ENCODE assay signal across 8 cellular contexts in the genomic region with DNA sequence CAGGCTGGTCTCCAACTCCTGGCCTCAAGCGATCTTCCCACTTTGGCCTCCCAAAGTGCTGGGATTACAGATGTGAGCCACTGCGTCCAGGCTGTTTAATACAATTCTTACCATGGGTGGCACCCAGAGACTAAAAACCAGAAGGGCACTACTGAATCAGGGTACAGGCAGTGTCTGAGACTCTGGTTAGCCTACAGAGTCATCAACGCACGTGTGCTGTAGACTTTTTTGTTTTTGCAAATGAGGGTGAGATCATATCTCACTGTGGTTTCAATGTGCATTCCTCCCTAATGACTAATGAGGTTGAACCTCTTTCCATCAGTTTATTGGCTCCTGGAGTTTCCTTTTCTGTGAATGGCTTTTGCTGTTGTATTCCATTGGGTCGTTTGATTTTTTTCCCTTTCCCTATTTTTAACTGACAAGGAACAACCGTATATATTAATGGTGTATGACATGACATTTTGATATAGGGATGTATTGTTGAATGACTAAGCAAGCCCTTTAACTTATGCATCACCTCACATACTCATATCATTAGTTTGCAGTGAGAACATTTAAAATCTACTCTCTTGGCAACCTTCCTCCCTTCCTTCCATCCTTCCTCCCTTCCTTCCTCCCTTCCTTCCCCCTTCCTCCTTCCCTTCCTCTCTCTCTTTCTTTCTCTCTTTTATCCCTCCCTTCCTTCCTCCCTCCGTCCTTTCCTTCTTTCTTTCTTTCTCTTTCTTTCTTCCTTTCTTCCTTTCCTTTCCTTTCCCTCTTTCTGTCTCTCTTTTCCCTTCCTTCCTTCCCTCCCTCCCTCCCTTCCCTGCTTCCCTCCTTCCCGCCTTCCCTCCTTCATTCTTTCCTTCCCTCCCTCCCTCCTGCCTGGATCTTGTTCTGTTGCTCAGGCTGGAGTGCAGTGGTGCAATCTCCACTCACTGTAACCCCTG. TPM values are rescaled to one million over a fixed set of nuclear protein-coding genes. Genes with fewer than 3 reads are reported as not detected.
DNase-seq lines count a peak whose midpoint lies in the region; ATAC-seq and TF ChIP-seq lines count a peak whose summit lies in the region.

No MANE protein-coding gene starts in this region.

- H3K4me3 Mint-ChIP-seq in progenitor cell of endocrine pancreas (ENCODE audit: low read depth), result no peak overlapping the region

- TF ChIP-seq CTCF in epithelial cell of esophagus (IDR thresholded peaks at IDR 0.05; ENCODE audit: insufficient read depth, low read depth, low read length, missing control alignments) (no peak), progenitor cell of endocrine pancreas (IDR thresholded peaks at IDR 0.05; ENCODE audit: unreplicated experiment) (no peak)

- no peak overlapping the region for H3K9ac ChIP-seq in SK-N-MC (ENCODE audit: insufficient read length)

- no peaks in the 10 kb centered on the region for H3K9me3 Mint-ChIP-seq in progenitor cell of endocrine pancreas (ENCODE audit: low read depth)

- no peaks in the 10 kb centered on the region for H3K9me3 ChIP-seq in SK-N-MC (ENCODE audit: low read depth, low read length)

- peak; percentile 78 for ATAC-seq in GM18861 (IDR thresholded peaks at IDR 0.05; ENCODE audit: unreplicated experiment)
- ATAC-seq in HG03196 (IDR thresholded peaks at IDR 0.05; ENCODE audit: unreplicated experiment), result peak; percentile 71
- ATAC-seq in HG02840 (IDR thresholded peaks at IDR 0.05; ENCODE audit: low FRiP score, unreplicated experiment), result no peak

- peaks cover 5% of the 10 kb centered on the region for H3K27me3 Mint-ChIP-seq in progenitor cell of endocrine pancreas

- peak; percentile 78 for DNase-seq in AG20443 (ENCODE audit: low spot score)
- peak; percentile 34 for DNase-seq in SK-N-MC (ENCODE audit: low read depth, low spot score)
- DNase-seq in epithelial cell of esophagus (ENCODE audit: low read depth), result peak; percentile 98
- no peak for DNase-seq in progenitor cell of endocrine pancreas (ENCODE audit: low spot score, unreplicated experiment)
- no peak for DNase-seq in NK-92 treated with Interleukin-12 subunit alpha and Interleukin-12 subunit beta, amount 100 ng/mL, for 24 hours (lab: John Stamatoyannopoulos, UW)

- H3K36me3 Mint-ChIP-seq in progenitor cell of endocrine pancreas (ENCODE audit: insufficient read depth), result no peaks in the 10 kb centered on the region

- peaks cover 13% of the 10 kb centered on the region for H3K4me1 Mint-ChIP-seq in progenitor cell of endocrine pancreas (ENCODE audit: low read depth)

- no peak overlapping the region for H3K4me3 ChIP-seq in SK-N-MC
- no peak overlapping the region for H3K4me3 ChIP-seq in epithelial cell of esophagus (ENCODE audit: low read length)

- H3K27ac ChIP-seq in SK-N-MC, result peak overlapping the region; percentile 70

- H3K36me3 ChIP-seq in SK-N-MC (ENCODE audit: insufficient read depth, low read length), result no peaks in the 10 kb centered on the region

- peak overlapping the region; percentile 84 for H3K27ac Mint-ChIP-seq in progenitor cell of endocrine pancreas

RNA-seq across cellular contexts. Expression of a gene that starts 9.3 kb away (rescaled TPM):
- total RNA-seq in progenitor cell of endocrine pancreas, result not detected in 2 replicates

RNA-seq across cellular contexts. Expression of a gene that starts 9.4 kb away (rescaled TPM):
- total RNA-seq in progenitor cell of endocrine pancreas, result 13.3 and 13.5 TPM in 2 replicates

RNA-seq across cellular contexts. Expression of a gene that starts 20.9 kb away (rescaled TPM):
- 172 and 183 TPM in 2 replicates for total RNA-seq in progenitor cell of endocrine pancreas

Comparison
In these comparisons a context has a peak if more than half of its experiments do, and no peak if none do; other contexts are left out.
1. DNase-seq: peak in AG20443 (single experiment), SK-N-MC (single experiment) and epithelial cell of esophagus (single experiment); none in progenitor cell of endocrine pancreas (single experiment) and NK-92 treated with Interleukin-12 subunit alpha and Interleukin-12 subunit beta, amount 100 ng/mL, for 24 hours (single experiment).